ENCODE assay signal across 1 cellular context in the genomic region with DNA sequence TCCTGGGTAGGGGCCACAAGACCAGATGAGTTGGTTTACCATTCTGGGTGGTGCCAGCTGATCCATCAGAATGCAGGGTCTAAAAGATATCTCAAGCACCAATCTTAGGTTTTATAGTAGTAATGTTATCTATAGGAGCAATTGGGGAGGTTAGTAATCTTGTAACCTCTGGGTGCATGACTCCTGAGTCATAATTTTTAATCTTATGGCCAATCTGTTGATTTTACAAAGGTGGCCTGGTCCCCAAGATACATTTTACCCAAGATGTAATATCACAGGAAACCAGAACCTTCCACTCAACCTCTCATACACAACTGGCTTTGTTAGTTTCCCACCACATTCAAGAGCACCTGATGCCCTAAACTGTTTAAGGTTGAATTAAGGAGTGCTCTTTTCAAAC.
TF ChIP-seq lines count a peak whose summit lies in the region.

No MANE protein-coding gene starts in this region.

TF ChIP-seq in K562, 482 proteins besides CTCF, POLR2A, EP300 and RAD21 (continued from another document):
- peak; percentile 24 for TF ChIP-seq CBFA2T2 (conservative IDR thresholded peaks at IDR 0.05)
- TF ChIP-seq ETV1 (tag; conservative IDR thresholded peaks at IDR 0.05; ENCODE audit: low read depth): no peak
- peak; percentile 23; the same call in 1 of the 2 replicates for TF ChIP-seq TEAD4 (IDR thresholded peaks at IDR 0.05; ENCODE audit: low read length)
- no peak for TF ChIP-seq TEAD4 (CRISPR knock-in tag; IDR thresholded peaks at IDR 0.05; ENCODE audit: borderline replicate concordance)
- no peak for TF ChIP-seq CREB3 (tag; conservative IDR thresholded peaks at IDR 0.05; ENCODE audit: low read depth)
- no peak for TF ChIP-seq POLR3A (IDR thresholded peaks at IDR 0.05; ENCODE audit: borderline replicate concordance, extremely low read depth, insufficient read depth, insufficient read length)
- no peak for TF ChIP-seq ZNF445 (CRISPR knock-in tag; IDR thresholded peaks at IDR 0.05; ENCODE audit: low read depth)
- TF ChIP-seq JUN (IDR thresholded peaks at IDR 0.05; ENCODE audit: borderline replicate concordance, low read depth, low read length): no peak
- no peak for TF ChIP-seq JUN (CRISPR knock-in tag; IDR thresholded peaks at IDR 0.05; ENCODE audit: borderline replicate concordance)
- no peak for TF ChIP-seq ZNF444 (CRISPR knock-in tag; IDR thresholded peaks at IDR 0.05)
- TF ChIP-seq ZNF507 (tag; conservative IDR thresholded peaks at IDR 0.05): no peak
- TF ChIP-seq ZNF277 (CRISPR knock-in tag; IDR thresholded peaks at IDR 0.05; ENCODE audit: borderline replicate concordance): no peak
- no peak for TF ChIP-seq SMAD1 (IDR thresholded peaks at IDR 0.05; ENCODE audit: low read depth, low read length, partially characterized antibody)
- TF ChIP-seq ZNF318 (IDR thresholded peaks at IDR 0.05; ENCODE audit: borderline replicate concordance in 1 of 2, low read depth in 1 of 2): no peak
- TF ChIP-seq SREBF2 (CRISPR knock-in tag; IDR thresholded peaks at IDR 0.05): no peak
- peak; percentile 52 for TF ChIP-seq CBFA2T3 (IDR thresholded peaks at IDR 0.05)
- TF ChIP-seq KHSRP (IDR thresholded peaks at IDR 0.05): no peak
- TF ChIP-seq BRCA1 (IDR thresholded peaks at IDR 0.05): no peak
- no peak for TF ChIP-seq BRCA1 (CRISPR knock-in tag; IDR thresholded peaks at IDR 0.05)
- no peak for TF ChIP-seq REST (CRISPR knock-in tag; IDR thresholded peaks at IDR 0.05; ENCODE audit: low read depth)
- no peak for TF ChIP-seq ZNF124 (CRISPR knock-in tag; IDR thresholded peaks at IDR 0.05)
- TF ChIP-seq, protein P1, sequence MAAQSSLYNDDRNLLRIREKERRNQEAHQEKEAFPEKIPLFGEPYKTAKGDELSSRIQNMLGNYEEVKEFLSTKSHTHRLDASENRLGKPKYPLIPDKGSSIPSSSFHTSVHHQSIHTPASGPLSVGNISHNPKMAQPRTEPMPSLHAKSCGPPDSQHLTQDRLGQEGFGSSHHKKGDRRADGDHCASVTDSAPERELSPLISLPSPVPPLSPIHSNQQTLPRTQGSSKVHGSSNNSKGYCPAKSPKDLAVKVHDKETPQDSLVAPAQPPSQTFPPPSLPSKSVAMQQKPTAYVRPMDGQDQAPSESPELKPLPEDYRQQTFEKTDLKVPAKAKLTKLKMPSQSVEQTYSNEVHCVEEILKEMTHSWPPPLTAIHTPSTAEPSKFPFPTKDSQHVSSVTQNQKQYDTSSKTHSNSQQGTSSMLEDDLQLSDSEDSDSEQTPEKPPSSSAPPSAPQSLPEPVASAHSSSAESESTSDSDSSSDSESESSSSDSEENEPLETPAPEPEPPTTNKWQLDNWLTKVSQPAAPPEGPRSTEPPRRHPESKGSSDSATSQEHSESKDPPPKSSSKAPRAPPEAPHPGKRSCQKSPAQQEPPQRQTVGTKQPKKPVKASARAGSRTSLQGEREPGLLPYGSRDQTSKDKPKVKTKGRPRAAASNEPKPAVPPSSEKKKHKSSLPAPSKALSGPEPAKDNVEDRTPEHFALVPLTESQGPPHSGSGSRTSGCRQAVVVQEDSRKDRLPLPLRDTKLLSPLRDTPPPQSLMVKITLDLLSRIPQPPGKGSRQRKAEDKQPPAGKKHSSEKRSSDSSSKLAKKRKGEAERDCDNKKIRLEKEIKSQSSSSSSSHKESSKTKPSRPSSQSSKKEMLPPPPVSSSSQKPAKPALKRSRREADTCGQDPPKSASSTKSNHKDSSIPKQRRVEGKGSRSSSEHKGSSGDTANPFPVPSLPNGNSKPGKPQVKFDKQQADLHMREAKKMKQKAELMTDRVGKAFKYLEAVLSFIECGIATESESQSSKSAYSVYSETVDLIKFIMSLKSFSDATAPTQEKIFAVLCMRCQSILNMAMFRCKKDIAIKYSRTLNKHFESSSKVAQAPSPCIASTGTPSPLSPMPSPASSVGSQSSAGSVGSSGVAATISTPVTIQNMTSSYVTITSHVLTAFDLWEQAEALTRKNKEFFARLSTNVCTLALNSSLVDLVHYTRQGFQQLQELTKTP (IDR thresholded peaks at IDR 0.05; ENCODE audit: low read depth in 1 of 2, partially characterized antibody in 2 of 2): no peak
- TF ChIP-seq PHF21A (IDR thresholded peaks at IDR 0.05; ENCODE audit: borderline replicate concordance, low read depth): no peak
- TF ChIP-seq HDGF (IDR thresholded peaks at IDR 0.05): no peak
